In genomic region chr5:172777381-172778222, GRCh38 we compare ENCODE assay signal across 8 cellular contexts. TPM values are rescaled to one million over a fixed set of nuclear protein-coding genes. Genes with fewer than 3 reads are reported as not detected.
DNase-seq lines count a peak whose midpoint lies in the region; ATAC-seq lines count a peak whose summit lies in the region.

No MANE protein-coding gene starts in this region.

- peak overlapping the region; percentile 39 to 83 (median 70) for H3K4me3 Mint-ChIP-seq in CD4-positive, CD25-positive, alpha-beta regulatory T cell

- peak overlapping the region; percentile 94 for H3K27ac ChIP-seq in CD4-positive, CD25-positive, alpha-beta regulatory T cell (ENCODE audit: insufficient read depth, low read length, poor library complexity, severe bottlenecking)

- peaks cover 37% of the 10 kb centered on the region for H3K4me1 ChIP-seq in CD4-positive, CD25-positive, alpha-beta regulatory T cell (ENCODE audit: control insufficient read depth, insufficient read depth, low read length, poor library complexity, severe bottlenecking)
- H3K4me1 ChIP-seq in adipocyte (ENCODE audit: control insufficient read depth, insufficient read depth, low read length) = peaks cover 63% of the 10 kb centered on the region

- H3K4me1 Mint-ChIP-seq in CD4-positive, CD25-positive, alpha-beta regulatory T cell = peaks cover 20 to 51% (median 40%) of the 10 kb centered on the region in 4 donors

- peak overlapping the region; percentile 97 for H3K9ac ChIP-seq in adipocyte (ENCODE audit: low read length)

- no peaks in the 10 kb centered on the region for H3K27me3 ChIP-seq in CD4-positive, CD25-positive, alpha-beta regulatory T cell (ENCODE audit: control insufficient read depth, insufficient read depth, low read length)
- no peaks in the 10 kb centered on the region for H3K27me3 ChIP-seq in adipocyte (replicated peaks; ENCODE audit: control insufficient read depth, insufficient read depth, low read length)

- DNase-seq in CD4-positive, CD25-positive, alpha-beta regulatory T cell = peak; percentile 79 to 89 (median 84)
- DNase-seq in T-helper 1 cell = peak; percentile 75 to 87 (median 79)
- peak; percentile 90 for DNase-seq in adipocyte (ENCODE audit: low read depth)
- peak; percentile 88 for DNase-seq in iris pigment epithelial cell (ENCODE audit: low read depth)
- DNase-seq in stimulated activated CD4-positive, alpha-beta T cell treated with anti-CD3 and anti-CD28 coated beads, Interleukin-2, amount 100 ng/mL, for 48 hours = peak; percentile 67 to 71
- DNase-seq in mesenteric fat pad (ENCODE audit: low spot score) = no peak

- no peaks in the 10 kb centered on the region for H3K36me3 Mint-ChIP-seq in CD4-positive, CD25-positive, alpha-beta regulatory T cell

- H3K36me3 ChIP-seq in CD4-positive, CD25-positive, alpha-beta regulatory T cell (ENCODE audit: control insufficient read depth, insufficient read depth, low read length) = no peaks in the 10 kb centered on the region
- no peaks in the 10 kb centered on the region for H3K36me3 ChIP-seq in adipocyte (ENCODE audit: control insufficient read depth, insufficient read depth, low read length, severe bottlenecking)

- H3K27me3 Mint-ChIP-seq in CD4-positive, CD25-positive, alpha-beta regulatory T cell = peaks cover under 1% of the 10 kb centered on the region

- no peaks in the 10 kb centered on the region for H3K9me3 Mint-ChIP-seq in CD4-positive, CD25-positive, alpha-beta regulatory T cell

- ATAC-seq in CD4-positive, CD25-positive, alpha-beta regulatory T cell (ENCODE audit: low read depth in 2 of 2) = peak; percentile 89 to 91
- ATAC-seq in GM19397 (IDR thresholded peaks at IDR 0.05; ENCODE audit: unreplicated experiment) (peak; percentile 87), HG03520 (IDR thresholded peaks at IDR 0.05; ENCODE audit: unreplicated experiment) (peak; percentile 82)

- no peaks in the 10 kb centered on the region for H3K9me3 ChIP-seq in CD4-positive, CD25-positive, alpha-beta regulatory T cell (ENCODE audit: control insufficient read depth in 2 of 2, low read length in 2 of 2)
- no peaks in the 10 kb centered on the region for H3K9me3 ChIP-seq in adipocyte (ENCODE audit: control insufficient read depth, low read length)

- H3K4me3 ChIP-seq in CD4-positive, CD25-positive, alpha-beta regulatory T cell (ENCODE audit: low read depth, low read length) = peak overlapping the region; percentile 77
- peak overlapping the region; percentile 73 for H3K4me3 ChIP-seq in adipocyte (ENCODE audit: low read length)

- peak overlapping the region; percentile 94 to 96 (median 96) for H3K27ac Mint-ChIP-seq in CD4-positive, CD25-positive, alpha-beta regulatory T cell

RNA-seq across cellular contexts. Expression of gene DUSP1, which starts 6.6 kb away (rescaled TPM):
- 2,095 TPM for total RNA-seq in CD4-positive, CD25-positive, alpha-beta regulatory T cell
- 100 to 1,000 TPM; 298 to 551 (median 412) TPM for polyA plus RNA-seq in CD4-positive, CD25-positive, alpha-beta regulatory T cell
- 1,666 TPM for total RNA-seq in mesenteric fat pad

RNA-seq across cellular contexts. Expression of gene ERGIC1, which starts 56.4 kb away (rescaled TPM):
- total RNA-seq in CD4-positive, CD25-positive, alpha-beta regulatory T cell = 58.4 TPM
- polyA plus RNA-seq in CD4-positive, CD25-positive, alpha-beta regulatory T cell = 10 to 100 TPM; 15.7 to 20.2 (median 18.4) TPM
- total RNA-seq in mesenteric fat pad = 201 TPM
